Comparison of ENCODE assay signal across 1 cellular context in genomic region chr17:16991349-16992009, GRCh38.
TF ChIP-seq lines count a peak whose summit lies in the region.

No MANE protein-coding gene starts in this region.

TF ChIP-seq in GM23338, 12 proteins besides CTCF, POLR2A, EP300 and RAD21 (continued from another document):
- TF ChIP-seq, protein P1, sequence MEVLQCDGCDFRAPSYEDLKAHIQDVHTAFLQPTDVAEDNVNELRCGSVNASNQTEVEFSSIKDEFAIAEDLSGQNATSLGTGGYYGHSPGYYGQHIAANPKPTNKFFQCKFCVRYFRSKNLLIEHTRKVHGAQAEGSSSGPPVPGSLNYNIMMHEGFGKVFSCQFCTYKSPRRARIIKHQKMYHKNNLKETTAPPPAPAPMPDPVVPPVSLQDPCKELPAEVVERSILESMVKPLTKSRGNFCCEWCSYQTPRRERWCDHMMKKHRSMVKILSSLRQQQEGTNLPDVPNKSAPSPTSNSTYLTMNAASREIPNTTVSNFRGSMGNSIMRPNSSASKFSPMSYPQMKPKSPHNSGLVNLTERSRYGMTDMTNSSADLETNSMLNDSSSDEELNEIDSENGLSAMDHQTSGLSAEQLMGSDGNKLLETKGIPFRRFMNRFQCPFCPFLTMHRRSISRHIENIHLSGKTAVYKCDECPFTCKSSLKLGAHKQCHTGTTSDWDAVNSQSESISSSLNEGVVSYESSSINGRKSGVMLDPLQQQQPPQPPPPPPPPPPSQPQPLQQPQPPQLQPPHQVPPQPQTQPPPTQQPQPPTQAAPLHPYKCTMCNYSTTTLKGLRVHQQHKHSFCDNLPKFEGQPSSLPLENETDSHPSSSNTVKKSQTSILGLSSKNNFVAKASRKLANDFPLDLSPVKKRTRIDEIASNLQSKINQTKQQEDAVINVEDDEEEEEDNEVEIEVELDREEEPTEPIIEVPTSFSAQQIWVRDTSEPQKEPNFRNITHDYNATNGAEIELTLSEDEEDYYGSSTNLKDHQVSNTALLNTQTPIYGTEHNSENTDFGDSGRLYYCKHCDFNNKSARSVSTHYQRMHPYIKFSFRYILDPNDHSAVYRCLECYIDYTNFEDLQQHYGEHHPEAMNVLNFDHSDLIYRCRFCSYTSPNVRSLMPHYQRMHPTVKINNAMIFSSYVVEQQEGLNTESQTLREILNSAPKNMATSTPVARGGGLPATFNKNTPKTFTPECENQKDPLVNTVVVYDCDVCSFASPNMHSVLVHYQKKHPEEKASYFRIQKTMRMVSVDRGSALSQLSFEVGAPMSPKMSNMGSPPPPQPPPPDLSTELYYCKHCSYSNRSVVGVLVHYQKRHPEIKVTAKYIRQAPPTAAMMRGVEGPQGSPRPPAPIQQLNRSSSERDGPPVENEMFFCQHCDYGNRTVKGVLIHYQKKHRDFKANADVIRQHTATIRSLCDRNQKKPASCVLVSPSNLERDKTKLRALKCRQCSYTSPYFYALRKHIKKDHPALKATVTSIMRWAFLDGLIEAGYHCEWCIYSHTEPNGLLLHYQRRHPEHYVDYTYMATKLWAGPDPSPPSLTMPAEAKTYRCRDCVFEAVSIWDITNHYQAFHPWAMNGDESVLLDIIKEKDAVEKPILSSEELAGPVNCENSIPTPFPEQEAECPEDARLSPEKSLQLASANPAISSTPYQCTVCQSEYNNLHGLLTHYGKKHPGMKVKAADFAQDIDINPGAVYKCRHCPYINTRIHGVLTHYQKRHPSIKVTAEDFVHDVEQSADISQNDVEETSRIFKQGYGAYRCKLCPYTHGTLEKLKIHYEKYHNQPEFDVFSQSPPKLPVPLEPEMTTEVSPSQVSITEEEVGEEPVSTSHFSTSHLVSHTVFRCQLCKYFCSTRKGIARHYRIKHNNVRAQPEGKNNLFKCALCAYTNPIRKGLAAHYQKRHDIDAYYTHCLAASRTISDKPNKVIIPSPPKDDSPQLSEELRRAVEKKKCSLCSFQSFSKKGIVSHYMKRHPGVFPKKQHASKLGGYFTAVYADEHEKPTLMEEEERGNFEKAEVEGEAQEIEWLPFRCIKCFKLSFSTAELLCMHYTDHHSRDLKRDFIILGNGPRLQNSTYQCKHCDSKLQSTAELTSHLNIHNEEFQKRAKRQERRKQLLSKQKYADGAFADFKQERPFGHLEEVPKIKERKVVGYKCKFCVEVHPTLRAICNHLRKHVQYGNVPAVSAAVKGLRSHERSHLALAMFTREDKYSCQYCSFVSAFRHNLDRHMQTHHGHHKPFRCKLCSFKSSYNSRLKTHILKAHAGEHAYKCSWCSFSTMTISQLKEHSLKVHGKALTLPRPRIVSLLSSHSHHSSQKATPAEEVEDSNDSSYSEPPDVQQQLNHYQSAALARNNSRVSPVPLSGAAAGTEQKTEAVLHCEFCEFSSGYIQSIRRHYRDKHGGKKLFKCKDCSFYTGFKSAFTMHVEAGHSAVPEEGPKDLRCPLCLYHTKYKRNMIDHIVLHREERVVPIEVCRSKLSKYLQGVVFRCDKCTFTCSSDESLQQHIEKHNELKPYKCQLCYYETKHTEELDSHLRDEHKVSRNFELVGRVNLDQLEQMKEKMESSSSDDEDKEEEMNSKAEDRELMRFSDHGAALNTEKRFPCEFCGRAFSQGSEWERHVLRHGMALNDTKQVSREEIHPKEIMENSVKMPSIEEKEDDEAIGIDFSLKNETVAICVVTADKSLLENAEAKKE (CRISPR knock-in tag; IDR thresholded peaks at IDR 0.05): no peak
